ENCODE assay signal across 8 cellular contexts in the genomic region with DNA sequence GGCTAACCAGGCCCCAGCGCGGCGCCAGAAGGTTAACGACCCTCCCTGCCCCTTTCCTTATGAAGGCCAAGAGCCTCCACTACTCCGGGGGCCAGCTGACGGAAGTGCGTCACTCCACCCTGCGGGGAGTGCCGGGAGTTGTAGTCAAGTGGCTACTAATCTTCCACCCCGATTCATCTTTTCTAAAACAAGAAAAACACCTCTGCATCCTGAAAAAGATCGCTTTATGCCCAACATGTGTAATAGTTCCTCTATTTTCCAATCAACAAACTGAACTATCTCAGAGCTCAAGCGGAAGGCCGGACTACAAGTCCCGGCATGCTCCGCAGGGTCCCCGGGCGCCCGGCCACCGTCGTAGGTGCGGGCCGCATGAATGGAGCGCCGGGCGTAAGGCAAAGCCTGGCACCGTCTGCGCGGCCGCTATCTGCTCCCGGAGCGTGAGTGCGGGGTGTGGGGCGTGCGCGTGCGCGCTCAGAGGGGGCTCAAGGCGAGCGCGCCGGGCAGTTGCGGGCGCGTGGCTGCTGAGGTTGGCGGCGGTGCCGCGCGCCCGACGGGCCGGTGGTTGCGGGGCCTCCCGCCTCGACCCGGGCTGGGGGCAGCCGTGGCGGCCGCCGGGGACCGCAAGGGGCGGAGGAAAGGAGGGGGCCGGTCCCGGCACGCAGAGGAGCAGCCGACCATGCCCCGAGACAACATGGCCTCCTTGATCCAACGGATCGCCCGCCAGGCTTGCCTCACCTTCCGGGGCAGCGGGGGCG. TPM values are rescaled to one million over a fixed set of nuclear protein-coding genes. Genes with fewer than 3 reads are reported as not detected.
DNase-seq lines count a peak whose midpoint lies in the region; ATAC-seq and TF ChIP-seq lines count a peak whose summit lies in the region.

A gene (plus strand): TSS at position 337 of the 755 bp plus-strand sequence. CDS start 340 bp downstream, at position 677.

- peak; percentile 70 for DNase-seq in DMS153 (lab: John Stamatoyannopoulos, UW)
- peak; percentile 68 for DNase-seq in HuH-7.5 (ENCODE audit: low spot score)
- DNase-seq in PC-3, result peak; percentile 97
- peak; percentile 61 for DNase-seq in activated T-helper 1 cell treated with Interleukin-2 at 50 U/mL for 16 hours (ENCODE audit: low read depth)
- peak; percentile 94 for DNase-seq in esophagus muscularis mucosa (ENCODE audit: extremely low spot score)
- peak; percentile 63 to 90 (median 81) for DNase-seq in stimulated activated naive CD4-positive, alpha-beta T cell (lab: John Stamatoyannopoulos, UW)

- no TSS peak for BruUV-seq in PC-3 (replicated peaks; lab: Mats Ljungman, UMichigan)

- H2AFZ ChIP-seq in PC-3 (ENCODE audit: low read length), result peak within 1 kb of the TSS; percentile 76

- peak; percentile 65 for TF ChIP-seq POLR2A in esophagus muscularis mucosa (IDR thresholded peaks at IDR 0.05; ENCODE audit: low read depth)

- no peak for TF ChIP-seq CTCF in PC-3 (conservative IDR thresholded peaks at IDR 0.05; ENCODE audit: low read depth, low read length)
- no peak for TF ChIP-seq CTCF in esophagus muscularis mucosa (IDR thresholded peaks at IDR 0.05)

- CTCF ChIA-PET in PC-3 (lab: Charles Lee), result no interaction called here

- peaks cover 37% of the 10 kb centered on the region for H3K4me1 ChIP-seq in PC-3 (ENCODE audit: insufficient read depth, low read length)
- H3K4me1 ChIP-seq in esophagus muscularis mucosa, result peaks cover 19 to 54% (median 44%) of the 10 kb centered on the region in 4 donors
- peaks cover 13 to 26% of the 10 kb centered on the region in 2 donors for H3K4me1 ChIP-seq in muscle layer of duodenum (ENCODE audit: control insufficient read depth in 1 of 2, insufficient read depth in 2 of 2, low read length in 2 of 2)

- H3K9me2 ChIP-seq in PC-3 (replicated peaks; ENCODE audit: low read length), result no peaks in the 10 kb centered on the region

- H3K9ac ChIP-seq in PC-3 (ENCODE audit: low read length), result peak within 1 kb of the TSS; percentile 77

- intact Hi-C loops in PC-3 (cut with micrococcal nuclease), result loop anchor here (1.0 kb wide), 1 partner anchor 71 kb away; no protein-coding TSS in a partner anchor
- intact Hi-C loops in esophagus muscularis mucosa (cut with DNase I), result loop anchor here (5.0 kb wide), 1 partner anchor 333 kb away; no protein-coding TSS in a partner anchor

- POLR2A ChIA-PET in PC-3 (lab: Charles Lee; ENCODE audit: unreplicated experiment), result interaction anchor here (0.6 kb wide), 1 partner anchor 88 kb away, joined by 3 read pairs; no protein-coding TSS in a partner anchor

- H3K27ac ChIP-seq in PC-3 (ENCODE audit: low read length), result peak within 1 kb of the TSS; percentile 60
- peak within 1 kb of the TSS; percentile 94 to 98 (median 94) for H3K27ac ChIP-seq in esophagus muscularis mucosa (replicated peaks in 1 of 4)
- H3K27ac ChIP-seq in muscle layer of duodenum (ENCODE audit: low read length), result peak within 1 kb of the TSS; percentile 98

- peak; percentile 91 for ATAC-seq in GM21528 (IDR thresholded peaks at IDR 0.05; ENCODE audit: low FRiP score, unreplicated experiment)
- ATAC-seq in PC-3, result peak; percentile 82

- H3K27me3 ChIP-seq in PC-3 (ENCODE audit: low read length) (no peaks in the 10 kb centered on the region), esophagus muscularis mucosa (no peaks in the 10 kb centered on the region), muscle layer of duodenum (ENCODE audit: low read depth, low read length) (no peaks in the 10 kb centered on the region)

- H3K4me2 ChIP-seq in PC-3 (ENCODE audit: low read length), result peak within 1 kb of the TSS; percentile 91

- no peak for TF ChIP-seq EP300 in esophagus muscularis mucosa (IDR thresholded peaks at IDR 0.05)

- WGBS in esophagus muscularis mucosa, result under 1% methylated on average over 37 of the region's 73 CpGs

- peaks cover 27% of the 10 kb centered on the region for H3K36me3 ChIP-seq in PC-3 (ENCODE audit: low read depth, low read length)
- peaks cover 0 to 16% (median 0%) of the 10 kb centered on the region in 4 donors for H3K36me3 ChIP-seq in esophagus muscularis mucosa
- no peaks in the 10 kb centered on the region for H3K36me3 ChIP-seq in muscle layer of duodenum (ENCODE audit: control insufficient read depth in 1 of 2, insufficient read depth in 2 of 2, low read length in 2 of 2)

- peaks cover 35% of the 10 kb centered on the region for H4K20me1 ChIP-seq in PC-3 (ENCODE audit: low read length)

- peaks cover 50% of the 10 kb centered on the region for H3K79me2 ChIP-seq in PC-3 (ENCODE audit: low read length)

- H3K9me3 ChIP-seq in PC-3 (ENCODE audit: low read length), result no peaks in the 10 kb centered on the region
- H3K9me3 ChIP-seq in esophagus muscularis mucosa, result no peaks in the 10 kb centered on the region
- H3K9me3 ChIP-seq in muscle layer of duodenum (ENCODE audit: control insufficient read depth in 1 of 2, low read length in 2 of 2), result no peaks in the 10 kb centered on the region

- no peaks in the 10 kb centered on the region for H3F3A ChIP-seq in PC-3 (ENCODE audit: low read length, unreplicated experiment)

- H3K4me3 ChIP-seq in PC-3 (ENCODE audit: low read length) (peak within 1 kb of the TSS; percentile 79), esophagus muscularis mucosa (peak within 1 kb of the TSS; percentile 75 to 97 (median 90)), muscle layer of duodenum (ENCODE audit: low read depth in 1 of 2, low read length in 2 of 2) (peak within 1 kb of the TSS; percentile 67 to 100)

RNA-seq across cellular contexts. Expression of the gene that starts here (rescaled TPM):
- 107 and 129 TPM in 2 replicates for total RNA-seq in PC-3 (2014; rRNA removed)
- 10 to 100 TPM; 19.5 to 28.1 (median 23.4) TPM for total RNA-seq in esophagus muscularis mucosa

Comparison
In these comparisons a context has a peak if more than half of its experiments do, and no peak if none do; other contexts are left out.
1. Peak in every context shown above with its lines: DNase-seq, ATAC-seq, H3K4me3 ChIP-seq and H3K27ac ChIP-seq.